ENCODE assay signal across 17 cellular contexts in the genomic region with DNA sequence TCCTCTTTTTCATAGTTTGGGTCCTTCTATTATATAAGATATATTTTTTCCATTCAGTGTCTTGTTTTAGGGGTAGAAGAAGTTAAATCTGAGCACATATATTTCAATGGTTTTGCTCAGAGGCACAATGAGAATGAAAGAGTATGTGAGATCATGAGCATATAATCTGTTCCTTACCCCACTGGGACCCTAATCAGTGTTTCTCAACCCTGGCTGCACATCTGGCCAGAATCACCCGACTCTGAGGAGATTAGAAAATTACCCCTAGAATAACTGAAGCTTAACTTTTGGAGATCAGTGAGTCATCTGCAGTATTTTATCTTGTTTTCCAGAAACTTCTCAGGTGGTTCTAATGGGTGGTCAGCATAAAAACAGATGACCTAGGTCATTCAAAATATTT. TPM values are rescaled to one million over a fixed set of nuclear protein-coding genes. Genes with fewer than 3 reads are reported as not detected.
DNase-seq lines count a peak whose midpoint lies in the region; ATAC-seq and TF ChIP-seq lines count a peak whose summit lies in the region.
"Had no signal": no experiment of that assay in that cellular context is flagged by ENCODE, and none has a peak within 500 bp of the region (broad histone marks: within the 10 kb centered on the region; RNA-seq: fewer than 3 reads in every experiment).

No MANE protein-coding gene starts in this region.

- TF ChIP-seq CTCF in BE2C (IDR thresholded peaks at IDR 0.05; ENCODE audit: low read depth, low read length), result no peak
- TF ChIP-seq CTCF in hepatocyte (IDR thresholded peaks at IDR 0.05; ENCODE audit: poor library complexity), result no peak
- no peak for TF ChIP-seq CTCF in nephron progenitor cell (IDR thresholded peaks at IDR 0.05)

- H3K36me3 ChIP-seq in BE2C, result no peaks in the 10 kb centered on the region
- H3K36me3 ChIP-seq in CD8-positive, alpha-beta memory T cell (ENCODE audit: insufficient read depth, low read length), result no peaks in the 10 kb centered on the region
- no peaks in the 10 kb centered on the region for H3K36me3 ChIP-seq in hepatocyte (replicated peaks; ENCODE audit: insufficient read depth, low read depth)
- H3K36me3 ChIP-seq: neutrophil, right lobe of liver had no signal

- H3K4me1 ChIP-seq in BE2C (peaks cover 34% of the 10 kb centered on the region), hepatocyte (ENCODE audit: insufficient read depth) (peaks cover 19% of the 10 kb centered on the region)
- H3K4me1 ChIP-seq in CD8-positive, alpha-beta memory T cell (ENCODE audit: insufficient read depth, low read length), result peaks cover 29% of the 10 kb centered on the region

- WGBS in hepatocyte (ENCODE audit: low lambda C conversion rate, missing lambda C conversion rate), result 35% methylated on average over 1 of the region's 1 CpG

- no peaks in the 10 kb centered on the region for H3K36me3 Mint-ChIP-seq in CD8-positive, alpha-beta memory T cell
- no peaks in the 10 kb centered on the region for H3K36me3 Mint-ChIP-seq in activated naive CD8-positive, alpha-beta T cell treated with anti-CD3 and anti-CD28 coated beads, Interleukin-2, amount 50 U/mL, for 24 hours (ENCODE audit: low read depth)
- H3K36me3 Mint-ChIP-seq in nephron progenitor cell (ENCODE audit: low read depth), result no peaks in the 10 kb centered on the region

- H3K9me3 Mint-ChIP-seq in CD8-positive, alpha-beta memory T cell, result no peaks in the 10 kb centered on the region
- no peaks in the 10 kb centered on the region for H3K9me3 Mint-ChIP-seq in activated naive CD8-positive, alpha-beta T cell treated with anti-CD3 and anti-CD28 coated beads, Interleukin-2, amount 50 U/mL, for 24 hours
- H3K9me3 Mint-ChIP-seq in nephron progenitor cell, result no peaks in the 10 kb centered on the region
- H3K9me3 Mint-ChIP-seq: activated T-helper 1 cell treated with anti-CD3 and anti-CD28 coated beads, Interleukin-12 subunit alpha, Interleukin-12 subunit beta, Interleukin-2, Interleukin-4 antibody, amounts not matched to agents 30 ng/mL and 10 ng/mL and 1 ng/mL, durations not matched to agents 14 hours and 24 hours and 36 hours; H9; T-helper 1 cell treated with Interleukin-12 subunit alpha and Interleukin-12 subunit beta and Interleukin-4 antibody, amounts not matched to agents 30 μg/mL and 1 μg/mL, for 36 hours had no signal

- no peak overlapping the region for H3K27ac ChIP-seq in CD8-positive, alpha-beta memory T cell (ENCODE audit: low read depth, low read length)
- peak overlapping the region; percentile 76 for H3K27ac ChIP-seq in hepatocyte
- H3K27ac ChIP-seq: right lobe of liver had no signal

- DNase-seq in BE2C (no peak), hepatocyte (ENCODE audit: low spot score) (no peak), nephron progenitor cell (no peak), NCI-H1436 (lab: John Stamatoyannopoulos, UW) (no peak)
- DNase-seq in CD8-positive, alpha-beta memory T cell, result no peak
- DNase-seq in activated naive CD8-positive, alpha-beta T cell treated with anti-CD3 and anti-CD28 coated beads, Interleukin-2, amount 50 U/mL, for 24 hours, result no peak
- DNase-seq: H9; mesendoderm; NCI-H1417 treated with DMSO at 0.1 percent for 48 hours; NCI-H2227 treated with DMSO at 0.1 percent for 48 hours; right lobe of liver; stimulated activated CD4-positive, alpha-beta T cell treated with anti-CD3 and anti-CD28 coated beads, Interleukin-2, amount 100 ng/mL, for 24 hours had no signal

- no peaks in the 10 kb centered on the region for H3K79me2 ChIP-seq in hepatocyte

- H3K4me3 ChIP-seq in BE2C (ENCODE audit: low read depth, low read length) (peak overlapping the region; percentile 48), hepatocyte (no peak overlapping the region)
- peak overlapping the region; percentile 43 for H3K4me3 ChIP-seq in CD8-positive, alpha-beta memory T cell (ENCODE audit: low read length)
- H3K4me3 ChIP-seq: right lobe of liver had no signal

- no peaks in the 10 kb centered on the region for H3K27me3 Mint-ChIP-seq in CD8-positive, alpha-beta memory T cell
- no peaks in the 10 kb centered on the region for H3K27me3 Mint-ChIP-seq in activated naive CD8-positive, alpha-beta T cell treated with anti-CD3 and anti-CD28 coated beads, Interleukin-2, amount 50 U/mL, for 24 hours
- H3K27me3 Mint-ChIP-seq in nephron progenitor cell (ENCODE audit: low read depth, poor library complexity), result no peaks in the 10 kb centered on the region

- peak overlapping the region in 6 of 7 donors; percentile 43 to 91 (median 81) for H3K4me3 Mint-ChIP-seq in CD8-positive, alpha-beta memory T cell
- peak overlapping the region; percentile 80 for H3K4me3 Mint-ChIP-seq in activated naive CD8-positive, alpha-beta T cell treated with anti-CD3 and anti-CD28 coated beads, Interleukin-2, amount 50 U/mL, for 24 hours
- H3K4me3 Mint-ChIP-seq in nephron progenitor cell, result no peak overlapping the region
- H3K4me3 Mint-ChIP-seq: H9 had no signal

- no peaks in the 10 kb centered on the region for H4K20me1 ChIP-seq in hepatocyte (ENCODE audit: insufficient read depth, poor library complexity, severe bottlenecking)

- ATAC-seq in activated naive CD8-positive, alpha-beta T cell treated with anti-CD3 and anti-CD28 coated beads, Interleukin-2, amount 50 U/mL, for 24 hours, result no peak
- no peak for ATAC-seq in GM18867 (IDR thresholded peaks at IDR 0.05; ENCODE audit: unreplicated experiment)

- POLR2A ChIA-PET in CD8-positive, alpha-beta memory T cell (lab: Charles Lee), result no interaction called here

- no peaks in the 10 kb centered on the region for H3K9me2 ChIP-seq in hepatocyte (replicated peaks; ENCODE audit: insufficient read depth)

- peak overlapping the region; percentile 60 for H3K4me2 ChIP-seq in hepatocyte

- peak overlapping the region in 6 of 8 donors; percentile 8 to 94 (median 72) for H3K27ac Mint-ChIP-seq in CD8-positive, alpha-beta memory T cell
- no peak overlapping the region for H3K27ac Mint-ChIP-seq in activated naive CD8-positive, alpha-beta T cell treated with anti-CD3 and anti-CD28 coated beads, Interleukin-2, amount 50 U/mL, for 24 hours
- H3K27ac Mint-ChIP-seq in nephron progenitor cell, result no peak overlapping the region
- H3K27ac Mint-ChIP-seq: H9 had no signal

- H3K9me3 ChIP-seq in BE2C (no peaks in the 10 kb centered on the region), hepatocyte (ENCODE audit: low read depth) (no peaks in the 10 kb centered on the region)
- H3K9me3 ChIP-seq in CD8-positive, alpha-beta memory T cell (ENCODE audit: low read length), result no peaks in the 10 kb centered on the region
- H3K9me3 ChIP-seq: neutrophil, right lobe of liver had no signal

- no peak overlapping the region for H2AFZ ChIP-seq in hepatocyte

- peaks cover 25 to 61% (median 57%) of the 10 kb centered on the region in 3 donors for H3K4me1 Mint-ChIP-seq in CD8-positive, alpha-beta memory T cell
- peaks cover 41% of the 10 kb centered on the region for H3K4me1 Mint-ChIP-seq in activated naive CD8-positive, alpha-beta T cell treated with anti-CD3 and anti-CD28 coated beads, Interleukin-2, amount 50 U/mL, for 24 hours
- H3K4me1 Mint-ChIP-seq in nephron progenitor cell, result peaks cover 32% of the 10 kb centered on the region

- CTCF ChIA-PET in CD8-positive, alpha-beta memory T cell (lab: Charles Lee), result no interaction called here

- no peaks in the 10 kb centered on the region for H3K27me3 ChIP-seq in BE2C
- no peaks in the 10 kb centered on the region for H3K27me3 ChIP-seq in CD8-positive, alpha-beta memory T cell (ENCODE audit: insufficient read depth, low read length, poor library complexity, severe bottlenecking)
- no peaks in the 10 kb centered on the region for H3K27me3 ChIP-seq in hepatocyte
- H3K27me3 ChIP-seq: neutrophil, right lobe of liver had no signal

RNA-seq across cellular contexts. Expression of a gene that starts 0.8 kb away (rescaled TPM):
- polyA plus RNA-seq in BE2C (2012; ENCODE audit: insufficient read depth, insufficient read length, low read depth), result 2.2 TPM
- total RNA-seq in CD8-positive, alpha-beta memory T cell, result 1 to 10 TPM; 2.2 to 2.4 TPM
- 0.33 TPM for polyA plus RNA-seq in CD8-positive, alpha-beta memory T cell
- 22.2 and 24.4 TPM in 2 replicates for total RNA-seq in hepatocyte
- 5.1 and 5.3 TPM in 2 replicates for polyA plus RNA-seq in hepatocyte
- total RNA-seq: H9, LHCN-M2 had no signal

Comparison
In these comparisons a context has a peak if more than half of its experiments do, and no peak if none do; other contexts are left out.
1. H3K27ac Mint-ChIP-seq: peak in CD8-positive, alpha-beta memory T cell (6 of 8); none in activated naive CD8-positive, alpha-beta T cell treated with anti-CD3 and anti-CD28 coated beads, Interleukin-2, amount 50 U/mL, for 24 hours (single experiment) and nephron progenitor cell (single experiment).